1 cellular context compared by ENCODE assay signal in the genomic region with DNA sequence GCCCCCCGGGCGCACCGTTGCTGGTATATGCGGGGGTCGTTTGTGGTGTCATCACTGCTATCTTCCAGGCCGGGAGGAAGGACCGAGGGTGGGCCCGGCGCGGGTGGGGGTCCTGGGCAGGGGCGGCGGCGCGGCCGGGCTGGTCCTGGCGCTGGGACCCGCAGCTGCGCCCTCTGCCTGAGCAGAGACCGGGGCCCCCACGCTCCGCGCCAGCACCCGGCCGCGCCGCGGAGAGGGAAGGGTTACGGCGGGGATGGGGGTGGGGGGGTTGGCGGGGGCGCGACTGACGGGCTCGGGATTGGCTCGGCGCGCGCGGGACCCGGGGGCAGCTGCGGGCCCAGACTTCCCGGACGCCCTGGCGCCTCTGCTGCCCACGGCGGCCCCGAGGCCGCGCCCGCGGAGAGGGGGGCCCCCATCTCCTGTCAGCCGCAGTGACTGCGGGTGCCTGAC.
TF ChIP-seq lines count a peak whose summit lies in the region.

No MANE protein-coding gene starts in this region.

TF ChIP-seq in GM23338, 12 proteins besides CTCF, POLR2A, EP300 and RAD21 (continued from another document):
- TF ChIP-seq, protein P1, sequence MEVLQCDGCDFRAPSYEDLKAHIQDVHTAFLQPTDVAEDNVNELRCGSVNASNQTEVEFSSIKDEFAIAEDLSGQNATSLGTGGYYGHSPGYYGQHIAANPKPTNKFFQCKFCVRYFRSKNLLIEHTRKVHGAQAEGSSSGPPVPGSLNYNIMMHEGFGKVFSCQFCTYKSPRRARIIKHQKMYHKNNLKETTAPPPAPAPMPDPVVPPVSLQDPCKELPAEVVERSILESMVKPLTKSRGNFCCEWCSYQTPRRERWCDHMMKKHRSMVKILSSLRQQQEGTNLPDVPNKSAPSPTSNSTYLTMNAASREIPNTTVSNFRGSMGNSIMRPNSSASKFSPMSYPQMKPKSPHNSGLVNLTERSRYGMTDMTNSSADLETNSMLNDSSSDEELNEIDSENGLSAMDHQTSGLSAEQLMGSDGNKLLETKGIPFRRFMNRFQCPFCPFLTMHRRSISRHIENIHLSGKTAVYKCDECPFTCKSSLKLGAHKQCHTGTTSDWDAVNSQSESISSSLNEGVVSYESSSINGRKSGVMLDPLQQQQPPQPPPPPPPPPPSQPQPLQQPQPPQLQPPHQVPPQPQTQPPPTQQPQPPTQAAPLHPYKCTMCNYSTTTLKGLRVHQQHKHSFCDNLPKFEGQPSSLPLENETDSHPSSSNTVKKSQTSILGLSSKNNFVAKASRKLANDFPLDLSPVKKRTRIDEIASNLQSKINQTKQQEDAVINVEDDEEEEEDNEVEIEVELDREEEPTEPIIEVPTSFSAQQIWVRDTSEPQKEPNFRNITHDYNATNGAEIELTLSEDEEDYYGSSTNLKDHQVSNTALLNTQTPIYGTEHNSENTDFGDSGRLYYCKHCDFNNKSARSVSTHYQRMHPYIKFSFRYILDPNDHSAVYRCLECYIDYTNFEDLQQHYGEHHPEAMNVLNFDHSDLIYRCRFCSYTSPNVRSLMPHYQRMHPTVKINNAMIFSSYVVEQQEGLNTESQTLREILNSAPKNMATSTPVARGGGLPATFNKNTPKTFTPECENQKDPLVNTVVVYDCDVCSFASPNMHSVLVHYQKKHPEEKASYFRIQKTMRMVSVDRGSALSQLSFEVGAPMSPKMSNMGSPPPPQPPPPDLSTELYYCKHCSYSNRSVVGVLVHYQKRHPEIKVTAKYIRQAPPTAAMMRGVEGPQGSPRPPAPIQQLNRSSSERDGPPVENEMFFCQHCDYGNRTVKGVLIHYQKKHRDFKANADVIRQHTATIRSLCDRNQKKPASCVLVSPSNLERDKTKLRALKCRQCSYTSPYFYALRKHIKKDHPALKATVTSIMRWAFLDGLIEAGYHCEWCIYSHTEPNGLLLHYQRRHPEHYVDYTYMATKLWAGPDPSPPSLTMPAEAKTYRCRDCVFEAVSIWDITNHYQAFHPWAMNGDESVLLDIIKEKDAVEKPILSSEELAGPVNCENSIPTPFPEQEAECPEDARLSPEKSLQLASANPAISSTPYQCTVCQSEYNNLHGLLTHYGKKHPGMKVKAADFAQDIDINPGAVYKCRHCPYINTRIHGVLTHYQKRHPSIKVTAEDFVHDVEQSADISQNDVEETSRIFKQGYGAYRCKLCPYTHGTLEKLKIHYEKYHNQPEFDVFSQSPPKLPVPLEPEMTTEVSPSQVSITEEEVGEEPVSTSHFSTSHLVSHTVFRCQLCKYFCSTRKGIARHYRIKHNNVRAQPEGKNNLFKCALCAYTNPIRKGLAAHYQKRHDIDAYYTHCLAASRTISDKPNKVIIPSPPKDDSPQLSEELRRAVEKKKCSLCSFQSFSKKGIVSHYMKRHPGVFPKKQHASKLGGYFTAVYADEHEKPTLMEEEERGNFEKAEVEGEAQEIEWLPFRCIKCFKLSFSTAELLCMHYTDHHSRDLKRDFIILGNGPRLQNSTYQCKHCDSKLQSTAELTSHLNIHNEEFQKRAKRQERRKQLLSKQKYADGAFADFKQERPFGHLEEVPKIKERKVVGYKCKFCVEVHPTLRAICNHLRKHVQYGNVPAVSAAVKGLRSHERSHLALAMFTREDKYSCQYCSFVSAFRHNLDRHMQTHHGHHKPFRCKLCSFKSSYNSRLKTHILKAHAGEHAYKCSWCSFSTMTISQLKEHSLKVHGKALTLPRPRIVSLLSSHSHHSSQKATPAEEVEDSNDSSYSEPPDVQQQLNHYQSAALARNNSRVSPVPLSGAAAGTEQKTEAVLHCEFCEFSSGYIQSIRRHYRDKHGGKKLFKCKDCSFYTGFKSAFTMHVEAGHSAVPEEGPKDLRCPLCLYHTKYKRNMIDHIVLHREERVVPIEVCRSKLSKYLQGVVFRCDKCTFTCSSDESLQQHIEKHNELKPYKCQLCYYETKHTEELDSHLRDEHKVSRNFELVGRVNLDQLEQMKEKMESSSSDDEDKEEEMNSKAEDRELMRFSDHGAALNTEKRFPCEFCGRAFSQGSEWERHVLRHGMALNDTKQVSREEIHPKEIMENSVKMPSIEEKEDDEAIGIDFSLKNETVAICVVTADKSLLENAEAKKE (CRISPR knock-in tag; IDR thresholded peaks at IDR 0.05): no peak
- TF ChIP-seq JUNB (IDR thresholded peaks at IDR 0.05; ENCODE audit: unreplicated experiment) (no peak), EZH2 (IDR thresholded peaks at IDR 0.05; ENCODE audit: low read depth, unreplicated experiment) (no peak), EZH2phosphoT487 (IDR thresholded peaks at IDR 0.05; ENCODE audit: unreplicated experiment) (no peak)
- TF ChIP-seq, protein P2, sequence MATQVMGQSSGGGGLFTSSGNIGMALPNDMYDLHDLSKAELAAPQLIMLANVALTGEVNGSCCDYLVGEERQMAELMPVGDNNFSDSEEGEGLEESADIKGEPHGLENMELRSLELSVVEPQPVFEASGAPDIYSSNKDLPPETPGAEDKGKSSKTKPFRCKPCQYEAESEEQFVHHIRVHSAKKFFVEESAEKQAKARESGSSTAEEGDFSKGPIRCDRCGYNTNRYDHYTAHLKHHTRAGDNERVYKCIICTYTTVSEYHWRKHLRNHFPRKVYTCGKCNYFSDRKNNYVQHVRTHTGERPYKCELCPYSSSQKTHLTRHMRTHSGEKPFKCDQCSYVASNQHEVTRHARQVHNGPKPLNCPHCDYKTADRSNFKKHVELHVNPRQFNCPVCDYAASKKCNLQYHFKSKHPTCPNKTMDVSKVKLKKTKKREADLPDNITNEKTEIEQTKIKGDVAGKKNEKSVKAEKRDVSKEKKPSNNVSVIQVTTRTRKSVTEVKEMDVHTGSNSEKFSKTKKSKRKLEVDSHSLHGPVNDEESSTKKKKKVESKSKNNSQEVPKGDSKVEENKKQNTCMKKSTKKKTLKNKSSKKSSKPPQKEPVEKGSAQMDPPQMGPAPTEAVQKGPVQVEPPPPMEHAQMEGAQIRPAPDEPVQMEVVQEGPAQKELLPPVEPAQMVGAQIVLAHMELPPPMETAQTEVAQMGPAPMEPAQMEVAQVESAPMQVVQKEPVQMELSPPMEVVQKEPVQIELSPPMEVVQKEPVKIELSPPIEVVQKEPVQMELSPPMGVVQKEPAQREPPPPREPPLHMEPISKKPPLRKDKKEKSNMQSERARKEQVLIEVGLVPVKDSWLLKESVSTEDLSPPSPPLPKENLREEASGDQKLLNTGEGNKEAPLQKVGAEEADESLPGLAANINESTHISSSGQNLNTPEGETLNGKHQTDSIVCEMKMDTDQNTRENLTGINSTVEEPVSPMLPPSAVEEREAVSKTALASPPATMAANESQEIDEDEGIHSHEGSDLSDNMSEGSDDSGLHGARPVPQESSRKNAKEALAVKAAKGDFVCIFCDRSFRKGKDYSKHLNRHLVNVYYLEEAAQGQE (IDR thresholded peaks at IDR 0.05; ENCODE audit: unreplicated experiment): no peak
- TF ChIP-seq, protein P3, sequence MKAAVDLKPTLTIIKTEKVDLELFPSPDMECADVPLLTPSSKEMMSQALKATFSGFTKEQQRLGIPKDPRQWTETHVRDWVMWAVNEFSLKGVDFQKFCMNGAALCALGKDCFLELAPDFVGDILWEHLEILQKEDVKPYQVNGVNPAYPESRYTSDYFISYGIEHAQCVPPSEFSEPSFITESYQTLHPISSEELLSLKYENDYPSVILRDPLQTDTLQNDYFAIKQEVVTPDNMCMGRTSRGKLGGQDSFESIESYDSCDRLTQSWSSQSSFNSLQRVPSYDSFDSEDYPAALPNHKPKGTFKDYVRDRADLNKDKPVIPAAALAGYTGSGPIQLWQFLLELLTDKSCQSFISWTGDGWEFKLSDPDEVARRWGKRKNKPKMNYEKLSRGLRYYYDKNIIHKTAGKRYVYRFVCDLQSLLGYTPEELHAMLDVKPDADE (IDR thresholded peaks at IDR 0.05): no peak
